In the genomic region with DNA sequence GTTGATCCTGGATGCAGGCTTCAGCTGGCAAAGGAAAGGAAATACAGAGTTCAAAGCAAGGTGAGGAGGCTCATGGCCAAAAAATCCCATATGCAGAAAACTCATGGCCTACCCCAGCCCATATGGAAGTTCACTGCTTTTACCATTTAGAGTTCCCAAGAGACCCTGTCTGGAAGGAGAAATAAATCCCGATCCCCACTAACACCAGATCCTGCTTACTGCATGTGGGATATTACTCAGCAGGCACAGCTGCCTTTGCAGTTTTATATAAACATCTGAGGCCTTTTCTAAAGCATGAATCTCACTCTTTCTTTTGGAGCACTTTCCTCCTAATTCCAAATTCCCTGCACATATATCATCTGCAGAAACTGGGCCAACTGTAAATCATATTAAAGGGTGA, we compare ENCODE assay signal across 18 cellular contexts.
DNase-seq lines count a peak whose midpoint lies in the region; TF ChIP-seq lines count a peak whose summit lies in the region.
"Had no signal": no experiment of that assay in that cellular context is flagged by ENCODE, and none has a peak within 500 bp of the region (broad histone marks: within the 10 kb centered on the region; RNA-seq: fewer than 3 reads in every experiment).

No MANE protein-coding gene starts in this region.

- H3K4me3 ChIP-seq in choroid plexus epithelial cell (ENCODE audit: low read depth, low read length) (no peak overlapping the region), mesenchymal stem cell (ENCODE audit: insufficient read depth in 1 of 2, low read depth in 1 of 2, low read length in 2 of 2) (no peak overlapping the region)
- H3K4me3 ChIP-seq: BLaER1 had no signal

- DNase-seq in NCI-H2171 treated with DMSO at 0.1 percent for 48 hours (lab: John Stamatoyannopoulos, UW) (peak; percentile 8), NCI-H2171 (lab: John Stamatoyannopoulos, UW) (no peak), choroid plexus epithelial cell (ENCODE audit: low read depth) (peak; percentile 12), mesenchymal stem cell (peak; percentile 32), smooth muscle cell of the brain vasculature (ENCODE audit: low read depth, low spot score) (peak; percentile 12), G401 (ENCODE audit: low spot score) (no peak), SK-N-DZ (ENCODE audit: low spot score) (no peak), NAMALWA (ENCODE audit: low spot score) (no peak)
- DNase-seq: CD8-positive, alpha-beta T cell; DND-41; GDM1; GOT3; Karpas-422; MM.1S; NCI-H1105; NCI-H187 treated with DMSO at 0.1 percent for 48 hours had no signal

- no peaks in the 10 kb centered on the region for H3K9me3 ChIP-seq in mesenchymal stem cell (ENCODE audit: control insufficient read depth, low read length)

- no peak overlapping the region for H3K4me2 ChIP-seq in mesenchymal stem cell (ENCODE audit: low read length, poor library complexity, severe bottlenecking)
- H3K4me2 ChIP-seq: BLaER1 had no signal

- WGBS in mesenchymal stem cell = 24% methylated on average over 1 of the region's 1 CpG

- H2AFZ ChIP-seq in mesenchymal stem cell (ENCODE audit: low read depth, low read length) = no peak overlapping the region

- no peaks in the 10 kb centered on the region for H3K79me1 ChIP-seq in mesenchymal stem cell (replicated peaks; ENCODE audit: low read length, poor library complexity, severe bottlenecking)

- no peak overlapping the region for H2AK5ac ChIP-seq in mesenchymal stem cell (ENCODE audit: low read length, severe bottlenecking)

- no peak overlapping the region for H3K27ac ChIP-seq in mesenchymal stem cell (ENCODE audit: low read length, poor library complexity, severe bottlenecking)
- H3K27ac ChIP-seq: 22Rv1, BLaER1 had no signal

- no peak overlapping the region for H3K14ac ChIP-seq in mesenchymal stem cell (ENCODE audit: low read length in 2 of 2)

- no peaks in the 10 kb centered on the region for H3K36me3 ChIP-seq in mesenchymal stem cell (ENCODE audit: control insufficient read depth in 1 of 2, insufficient read depth in 2 of 2, low read depth in 1 of 2, low read length in 2 of 2)
- H3K36me3 ChIP-seq: BLaER1 had no signal

- no peak overlapping the region for H3K23ac ChIP-seq in mesenchymal stem cell (ENCODE audit: low read length in 2 of 2)

- no peak overlapping the region for H2BK12ac ChIP-seq in mesenchymal stem cell (ENCODE audit: low read length in 2 of 2)

- no peak overlapping the region for H2BK120ac ChIP-seq in mesenchymal stem cell (ENCODE audit: low read depth, low read length)

- no peak overlapping the region for H3K4ac ChIP-seq in mesenchymal stem cell (ENCODE audit: low read depth in 1 of 2, low read length in 2 of 2)

- H3K4me1 ChIP-seq in mesenchymal stem cell (ENCODE audit: control insufficient read depth, insufficient read depth, low read depth, low read length) = no peaks in the 10 kb centered on the region
- H3K4me1 ChIP-seq: BLaER1 had no signal

- no peak overlapping the region for H4K8ac ChIP-seq in mesenchymal stem cell (ENCODE audit: low read length)

- no peak overlapping the region for H2BK5ac ChIP-seq in mesenchymal stem cell (ENCODE audit: low read depth, low read length, poor library complexity, severe bottlenecking)

- no peak for TF ChIP-seq CTCF in choroid plexus epithelial cell (conservative IDR thresholded peaks at IDR 0.05; ENCODE audit: low read depth, low read length)

- H3K9ac ChIP-seq in mesenchymal stem cell (ENCODE audit: low read length) = no peak overlapping the region
- H3K9ac ChIP-seq: BLaER1 had no signal

- H4K91ac ChIP-seq in mesenchymal stem cell (ENCODE audit: low read length) = no peak overlapping the region

- in situ Hi-C loops in G401 (cut with HindIII; ENCODE audit: low sequenced_read_pairs) = no loop called here

- no peak overlapping the region for H3K18ac ChIP-seq in mesenchymal stem cell (ENCODE audit: low read depth in 1 of 2, low read length in 2 of 2)

- no peak overlapping the region for H2BK15ac ChIP-seq in mesenchymal stem cell (ENCODE audit: low read depth, poor library complexity, severe bottlenecking)

- no peaks in the 10 kb centered on the region for H3K27me3 ChIP-seq in mesenchymal stem cell (ENCODE audit: control insufficient read depth in 1 of 2, insufficient read depth in 1 of 2, low read length in 2 of 2)
- H3K27me3 ChIP-seq: BLaER1 had no signal

Comparison
In these comparisons a context has a peak if more than half of its experiments do, and no peak if none do; other contexts are left out.
1. DNase-seq: peak in NCI-H2171 treated with DMSO at 0.1 percent for 48 hours (single experiment), choroid plexus epithelial cell (single experiment), mesenchymal stem cell (single experiment) and smooth muscle cell of the brain vasculature (single experiment); none in NCI-H2171 (single experiment), G401 (single experiment), SK-N-DZ (single experiment) and NAMALWA (single experiment).